In the genomic region with DNA sequence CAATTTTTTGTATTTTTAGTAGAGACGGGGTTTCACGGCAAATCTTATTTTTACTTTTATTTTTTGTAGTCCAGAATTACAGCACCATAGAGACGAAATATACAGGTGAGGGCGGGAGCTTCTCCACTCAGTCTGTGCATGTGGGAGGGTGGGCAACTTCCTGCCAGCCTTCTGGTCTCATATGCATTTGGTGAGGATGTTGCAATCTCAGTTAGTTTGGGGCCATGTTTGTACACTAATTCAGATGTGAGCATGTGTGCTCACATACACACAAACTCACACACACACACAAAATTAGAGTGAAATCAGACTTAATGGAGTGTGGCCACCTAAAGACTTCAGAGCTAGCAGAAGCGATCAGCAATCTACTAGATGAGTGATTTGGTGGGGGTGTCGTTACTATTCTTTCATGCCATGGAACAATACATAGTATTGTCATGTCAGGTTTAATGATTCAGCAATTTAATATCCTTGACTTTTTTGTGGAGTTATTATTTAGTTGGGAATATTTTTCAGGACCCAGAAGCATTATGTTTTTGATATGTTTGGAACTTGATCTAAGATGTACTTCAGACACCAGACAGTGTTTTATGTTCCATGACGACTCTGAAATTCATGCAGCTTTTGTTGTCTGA, we compare ENCODE assay signal across 31 cellular contexts.
"Had no signal": no experiment of that assay in that cellular context is flagged by ENCODE, and none has a peak within 500 bp of the region (broad histone marks: within the 10 kb centered on the region; RNA-seq: fewer than 3 reads in every experiment).

No MANE protein-coding gene starts in this region.

- H3K9me3 ChIP-seq: left ventricle myocardium inferior, pancreas, prostate gland, sigmoid colon, spleen, suprapubic skin, thoracic aorta, tibial artery, upper lobe of right lung had no signal

- H3K9me3 Mint-ChIP-seq: mesothelial cell of epicardium; natural killer cell; neural progenitor cell; stimulated activated naive CD8-positive, alpha-beta T cell treated with anti-CD3 and anti-CD28 coated beads, Interleukin-15, Interleukin-2, amounts not matched to agents 100 ng/mL and 50 ng/mL, for 24 hours had no signal

- H3K27me3 Mint-ChIP-seq: naive B cell; stimulated activated naive CD8-positive, alpha-beta T cell treated with anti-CD3 and anti-CD28 coated beads, Interleukin-15, Interleukin-2, amounts not matched to agents 100 ng/mL and 50 ng/mL, for 24 hours had no signal

- H3K27me3 ChIP-seq: neural progenitor cell, pancreas, sigmoid colon, spleen, suprapubic skin, tibial artery, upper lobe of right lung had no signal

- H3K9ac ChIP-seq: neural progenitor cell had no signal

- H3K27ac ChIP-seq: left ventricle myocardium inferior, neural progenitor cell, pancreas, prostate gland, sigmoid colon, spleen, suprapubic skin, thoracic aorta, tibial artery, upper lobe of right lung had no signal

- FAIRE-seq: islet of Langerhans, kidney, small intestine, urothelium cell line had no signal

- H3K36me3 ChIP-seq: left ventricle myocardium inferior, pancreas, prostate gland, sigmoid colon, spleen, suprapubic skin, thoracic aorta, tibial artery, upper lobe of right lung had no signal

- H2AFZ ChIP-seq: neural progenitor cell had no signal

- H3K4me2 ChIP-seq: neural progenitor cell had no signal

- ATAC-seq: left colon; natural killer cell; pancreas; right cardiac atrium; stimulated activated effector memory CD8-positive, alpha-beta T cell treated with anti-CD3 and anti-CD28 coated beads, Interleukin-12 subunit alpha, Interleukin-12 subunit beta, amount 100 ng/mL, for 72 hours; upper lobe of right lung had no signal

- DNase-seq: hypothalamus; immature natural killer cell; kidney; left colon; left ventricle myocardium inferior; mesendoderm; naive B cell; natural killer cell; nephron progenitor cell; pancreas; posterior cingulate gyrus; retina; right cardiac atrium; sigmoid colon; small intestine; spleen; stimulated activated CD4-positive, alpha-beta T cell treated with anti-CD3 and anti-CD28 coated beads, Interleukin-4, amount 100 ng/mL, for 24 hours; stimulated activated naive CD4-positive, alpha-beta T cell; tibial artery; trophoblast cell; upper lobe of right lung had no signal

- H3K4me1 Mint-ChIP-seq: naive B cell; stimulated activated effector memory CD8-positive, alpha-beta T cell treated with anti-CD3 and anti-CD28 coated beads, Interleukin-12 subunit alpha, Interleukin-12 subunit beta, amount 100 ng/mL, for 72 hours had no signal

- H3K4me3 ChIP-seq: left ventricle myocardium inferior, lung, neural progenitor cell, pancreas, prostate gland, sigmoid colon, spleen, suprapubic skin, thoracic aorta, tibial artery, upper lobe of right lung had no signal

- H3K36me3 Mint-ChIP-seq: immature natural killer cell; mesothelial cell of epicardium; naive B cell; natural killer cell; neural progenitor cell; stimulated activated effector memory CD8-positive, alpha-beta T cell treated with anti-CD3 and anti-CD28 coated beads, Interleukin-12 subunit alpha, Interleukin-12 subunit beta, amount 100 ng/mL, for 72 hours had no signal

- H3K27ac Mint-ChIP-seq: immature natural killer cell; mesothelial cell of epicardium; natural killer cell; nephron progenitor cell; neural progenitor cell; stimulated activated effector memory CD8-positive, alpha-beta T cell treated with anti-CD3 and anti-CD28 coated beads, Interleukin-12 subunit alpha, Interleukin-12 subunit beta, amount 100 ng/mL, for 72 hours; stimulated activated naive CD8-positive, alpha-beta T cell treated with anti-CD3 and anti-CD28 coated beads, Interleukin-15, Interleukin-2, amounts not matched to agents 100 ng/mL and 50 ng/mL, for 24 hours had no signal

- H3K4me3 Mint-ChIP-seq: immature natural killer cell; mesothelial cell of epicardium; naive B cell; natural killer cell; nephron progenitor cell; neural progenitor cell; stimulated activated effector memory CD8-positive, alpha-beta T cell treated with anti-CD3 and anti-CD28 coated beads, Interleukin-12 subunit alpha, Interleukin-12 subunit beta, amount 100 ng/mL, for 72 hours; stimulated activated naive CD8-positive, alpha-beta T cell treated with anti-CD3 and anti-CD28 coated beads, Interleukin-15, Interleukin-2, amounts not matched to agents 100 ng/mL and 50 ng/mL, for 24 hours had no signal

- H3K4me1 ChIP-seq: neural progenitor cell, prostate gland, sigmoid colon, spleen, tibial artery had no signal
